Comparison of ENCODE assay signal across 8 cellular contexts in the genomic region with DNA sequence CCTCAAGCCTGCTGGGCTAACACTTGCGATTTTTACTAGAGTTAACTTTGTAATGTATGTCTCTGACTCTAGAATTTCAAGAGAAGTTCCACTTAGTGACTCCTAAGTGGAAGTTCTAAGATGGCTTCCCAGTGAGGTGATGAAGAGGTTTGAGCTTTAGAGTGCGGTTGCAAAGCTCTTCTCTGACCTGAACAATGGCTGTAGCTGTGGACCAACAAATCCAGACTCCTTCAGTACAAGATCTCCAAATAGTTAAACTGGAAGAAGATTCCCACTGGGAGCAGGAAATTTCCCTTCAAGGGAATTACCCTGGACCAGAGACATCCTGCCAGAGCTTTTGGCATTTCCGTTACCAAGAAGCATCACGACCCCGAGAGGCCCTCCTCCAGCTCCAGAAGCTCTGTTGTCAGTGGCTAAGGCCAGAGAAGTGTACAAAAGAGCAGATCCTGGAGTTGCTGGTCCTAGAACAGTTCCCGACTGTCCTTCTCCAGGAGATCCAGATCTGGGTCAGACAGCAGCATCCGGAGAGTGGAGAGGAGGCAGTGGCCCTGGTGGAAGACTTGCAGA. TPM values are rescaled to one million over a fixed set of nuclear protein-coding genes. Genes with fewer than 3 reads are reported as not detected.
A peak's percentile ranks its signal among the peaks of the same experiment; 100 is the strongest.
DNase-seq lines count a peak whose midpoint lies in the region; ATAC-seq and TF ChIP-seq lines count a peak whose summit lies in the region.

No MANE protein-coding gene starts in this region.

- DNase-seq in AG10803 (ENCODE audit: low read depth) (peak; percentile 20), brain microvascular endothelial cell (no peak), GM19240 (ENCODE audit: insufficient read length, low spot score) (no peak)
- DNase-seq in Jurkat, Clone E6-1 (ENCODE audit: low read depth, low spot score): no peak

- ATAC-seq in HG02678 (IDR thresholded peaks at IDR 0.05; ENCODE audit: unreplicated experiment): no peak
- ATAC-seq in GM21447 (IDR thresholded peaks at IDR 0.05; ENCODE audit: unreplicated experiment): no peak
- ATAC-seq in HG03280 (IDR thresholded peaks at IDR 0.05; ENCODE audit: unreplicated experiment): no peak

- H3K36me3 ChIP-seq in brain microvascular endothelial cell (replicated peaks): no peaks in the 10 kb centered on the region
- no peaks in the 10 kb centered on the region for H3K36me3 ChIP-seq in mucosa of rectum (ENCODE audit: control insufficient read depth in 2 of 2, insufficient read depth in 2 of 2, low read length in 2 of 2)

- H3K27me3 ChIP-seq in brain microvascular endothelial cell (replicated peaks) (no peaks in the 10 kb centered on the region), mucosa of rectum (ENCODE audit: control insufficient read depth in 2 of 2, insufficient read depth in 2 of 2, low read length in 2 of 2) (no peaks in the 10 kb centered on the region)

- H3K4me3 ChIP-seq in AG10803 (ENCODE audit: low read length): peak overlapping the region; percentile 80
- peak overlapping the region; percentile 67 for H3K4me3 ChIP-seq in Jurkat, Clone E6-1 (ENCODE audit: low read length)
- H3K4me3 ChIP-seq in brain microvascular endothelial cell (ENCODE audit: low read depth, low read length): peak overlapping the region; percentile 66
- peak overlapping the region; percentile 80 to 96 for H3K4me3 ChIP-seq in mucosa of rectum (ENCODE audit: low read length in 2 of 2)

- H3K4me1 ChIP-seq in mucosa of rectum (ENCODE audit: control insufficient read depth in 2 of 2, insufficient read depth in 2 of 2, low read length in 2 of 2): peaks cover 20 to 24% of the 10 kb centered on the region in 2 donors

- in situ Hi-C loops in brain microvascular endothelial cell (cut with HindIII; ENCODE audit: low pct_ligation_motif_present, low sequenced_read_pairs): no loop called here

- peak overlapping the region; percentile 85 to 88 for H3K9ac ChIP-seq in mucosa of rectum (ENCODE audit: low read depth in 1 of 2, low read length in 2 of 2)

- H3K9me3 ChIP-seq in mucosa of rectum (ENCODE audit: control insufficient read depth in 2 of 2, low read length in 2 of 2): no peaks in the 10 kb centered on the region

- H3K27ac ChIP-seq in brain microvascular endothelial cell: peak overlapping the region; percentile 61
- H3K27ac ChIP-seq in mucosa of rectum (ENCODE audit: low read depth in 2 of 2, low read length in 2 of 2): peak overlapping the region; percentile 79 to 86

- TF ChIP-seq CTCF in AG10803 (conservative IDR thresholded peaks at IDR 0.05; ENCODE audit: low read length) (no peak), brain microvascular endothelial cell (IDR thresholded peaks at IDR 0.05; ENCODE audit: low read depth, low read length, missing control alignments) (no peak)

RNA-seq across cellular contexts. Expression of gene WDR73, which starts 22.3 kb away (rescaled TPM):
- 23.0 TPM for polyA plus RNA-seq in Jurkat, Clone E6-1 (2012; ENCODE audit: insufficient read depth, insufficient read length)

RNA-seq across cellular contexts. Expression of gene NMB, which starts 26.2 kb away (rescaled TPM):
- 21.1 TPM for polyA plus RNA-seq in Jurkat, Clone E6-1 (2012; ENCODE audit: insufficient read depth, insufficient read length)

RNA-seq across cellular contexts. Expression of gene ZSCAN2, which starts 31.0 kb away (rescaled TPM):
- polyA plus RNA-seq in Jurkat, Clone E6-1 (2012; ENCODE audit: insufficient read depth, insufficient read length): 25.7 TPM
